1 cellular context compared by ENCODE assay signal in genomic region chr19:15643387-15643786, GRCh38.
A peak's percentile ranks its signal among the peaks of the same experiment; 100 is the strongest.
TF ChIP-seq lines count a peak whose summit lies in the region.

No MANE protein-coding gene starts in this region.

TF ChIP-seq in HepG2, 621 proteins besides CTCF, POLR2A, EP300 and RAD21 (continued from another document and continues in another):
- TF ChIP-seq YY1 (IDR thresholded peaks at IDR 0.05; ENCODE audit: insufficient read depth, insufficient replicate concordance, low read depth, low read length) (no peak), ZNF558 (CRISPR knock-in tag; IDR thresholded peaks at IDR 0.05; ENCODE audit: borderline replicate concordance) (no peak), CAMTA2 (CRISPR knock-in tag; IDR thresholded peaks at IDR 0.05; ENCODE audit: borderline replicate concordance) (no peak), ZC3H4 (CRISPR knock-in tag; IDR thresholded peaks at IDR 0.05; ENCODE audit: borderline replicate concordance) (no peak), ZNF30 (CRISPR knock-in tag; IDR thresholded peaks at IDR 0.05) (no peak), DBP (CRISPR knock-in tag; IDR thresholded peaks at IDR 0.05; ENCODE audit: not compliant biosample characterization) (no peak), E2F5 (CRISPR knock-in tag; conservative IDR thresholded peaks at IDR 0.05) (no peak), ZBTB40 (IDR thresholded peaks at IDR 0.05) (no peak), ZBTB40 (CRISPR knock-in tag; IDR thresholded peaks at IDR 0.05) (no peak), BHLHE40 (IDR thresholded peaks at IDR 0.05; ENCODE audit: low read length) (no peak), ZFP91 (CRISPR knock-in tag; IDR thresholded peaks at IDR 0.05; ENCODE audit: borderline replicate concordance) (no peak), FOXA3 (CRISPR knock-in tag; IDR thresholded peaks at IDR 0.05) (peak; percentile 66), TIGD3 (CRISPR knock-in tag; IDR thresholded peaks at IDR 0.05; ENCODE audit: borderline replicate concordance) (no peak), HMG20B (CRISPR knock-in tag; conservative IDR thresholded peaks at IDR 0.05) (no peak), ZNF468 (CRISPR knock-in tag; IDR thresholded peaks at IDR 0.05) (no peak), SIN3A (IDR thresholded peaks at IDR 0.05; ENCODE audit: borderline replicate concordance, low read depth, low read length) (no peak), WIZ (CRISPR knock-in tag; IDR thresholded peaks at IDR 0.05) (no peak), MED1 (CRISPR knock-in tag; IDR thresholded peaks at IDR 0.05) (peak; percentile 49), CBX5 (CRISPR knock-in tag; IDR thresholded peaks at IDR 0.05; ENCODE audit: borderline replicate concordance) (no peak), RNF219 (CRISPR knock-in tag; IDR thresholded peaks at IDR 0.05) (no peak), ZMAT5 (CRISPR knock-in tag; IDR thresholded peaks at IDR 0.05; ENCODE audit: borderline replicate concordance, low read depth) (no peak), FOXK2 (IDR thresholded peaks at IDR 0.05) (no peak), REXO4 (CRISPR knock-in tag; IDR thresholded peaks at IDR 0.05; ENCODE audit: borderline replicate concordance) (no peak), NFYC (CRISPR knock-in tag; IDR thresholded peaks at IDR 0.05) (no peak), HMGA1 (CRISPR knock-in tag; conservative IDR thresholded peaks at IDR 0.05) (no peak), NCOA1 (CRISPR knock-in tag; IDR thresholded peaks at IDR 0.05) (no peak), KDM3A (CRISPR knock-in tag; IDR thresholded peaks at IDR 0.05; ENCODE audit: low read depth) (0 out of 2 replicates have a peak, but pooled peaks have one; percentile 39), HDAC6 (IDR thresholded peaks at IDR 0.05; ENCODE audit: low read depth, low read length) (no peak), RCOR2 (CRISPR knock-in tag; IDR thresholded peaks at IDR 0.05) (0 out of 2 replicates have a peak, but pooled peaks have one; percentile 30), BORCS8-MEF2B (CRISPR knock-in tag; IDR thresholded peaks at IDR 0.05) (no peak), ZGPAT (CRISPR knock-in tag; IDR thresholded peaks at IDR 0.05) (no peak; the same call in 1 of the 2 replicates), PLRG1 (conservative IDR thresholded peaks at IDR 0.05) (no peak), NFE2L2 (IDR thresholded peaks at IDR 0.05; ENCODE audit: low read length) (no peak), MBD4 (IDR thresholded peaks at IDR 0.05; ENCODE audit: borderline replicate concordance, low read length) (no peak), KDM4B (CRISPR knock-in tag; IDR thresholded peaks at IDR 0.05) (no peak), TFE3 (CRISPR knock-in tag; IDR thresholded peaks at IDR 0.05) (no peak), DPF2 (CRISPR knock-in tag; IDR thresholded peaks at IDR 0.05; ENCODE audit: borderline replicate concordance, low read depth) (peak; percentile 64; the same call in 1 of the 2 replicates), ATF1 (CRISPR knock-in tag; IDR thresholded peaks at IDR 0.05) (no peak), HOXA7 (CRISPR knock-in tag; IDR thresholded peaks at IDR 0.05) (no peak), KLF16 (CRISPR knock-in tag; IDR thresholded peaks at IDR 0.05) (no peak), ZNF138 (CRISPR knock-in tag; IDR thresholded peaks at IDR 0.05; ENCODE audit: low read depth) (no peak), STAT5B (CRISPR knock-in tag; IDR thresholded peaks at IDR 0.05) (no peak), NR2F6 (IDR thresholded peaks at IDR 0.05) (no peak; the same call in 1 of the 2 replicates), NR2F6 (CRISPR knock-in tag; IDR thresholded peaks at IDR 0.05) (peak; percentile 19; the same call in 1 of the 2 replicates), ATAD3A (CRISPR knock-in tag; IDR thresholded peaks at IDR 0.05) (no peak), TRIM22 (IDR thresholded peaks at IDR 0.05) (no peak)
